10 cellular contexts compared by ENCODE assay signal in genomic region chr3:37993067-37993809, GRCh38. TPM values are rescaled to one million over a fixed set of nuclear protein-coding genes. Genes with fewer than 3 reads are reported as not detected.
DNase-seq lines count a peak whose midpoint lies in the region; ATAC-seq and TF ChIP-seq lines count a peak whose summit lies in the region.
"Had no signal": no experiment of that assay in that cellular context is flagged by ENCODE, and none has a peak within 500 bp of the region (broad histone marks: within the 10 kb centered on the region; RNA-seq: fewer than 3 reads in every experiment).

No MANE protein-coding gene starts in this region.

- no peak for TF ChIP-seq CTCF in A673 (conservative IDR thresholded peaks at IDR 0.05; ENCODE audit: low read depth, low read length)

- H3K4me1 ChIP-seq in A673 (ENCODE audit: insufficient read depth, low read length, poor library complexity, severe bottlenecking) = peaks cover under 1% of the 10 kb centered on the region
- H3K4me1 ChIP-seq in mucosa of stomach (ENCODE audit: control insufficient read depth, insufficient read depth, low read length) = peaks cover 71% of the 10 kb centered on the region

- intact Hi-C loops in A673 (cut with micrococcal nuclease; ENCODE audit: unreplicated experiment) = no loop called here

- DNase-seq in A673 (ENCODE audit: low spot score) (no peak), NCI-H1417 treated with DMSO at 0.1 percent for 48 hours (lab: John Stamatoyannopoulos, UW) (no peak), NCI-H187 treated with DMSO at 0.1 percent for 48 hours (lab: John Stamatoyannopoulos, UW) (no peak)
- DNase-seq in central memory CD8-positive, alpha-beta T cell (ENCODE audit: low spot score in 2 of 2) = no peak

- CTCF ChIA-PET in A673 (lab: Charles Lee) = no interaction called here

- no peaks in the 10 kb centered on the region for H3K9me3 ChIP-seq in A673 (ENCODE audit: low read depth, low read length, poor library complexity, severe bottlenecking)
- H3K9me3 ChIP-seq in mucosa of stomach (ENCODE audit: control insufficient read depth, low read length) = no peaks in the 10 kb centered on the region
- H3K9me3 ChIP-seq: SJSA1 had no signal

- peak overlapping the region; percentile 97 for H3K9ac ChIP-seq in mucosa of stomach (ENCODE audit: low read length)

- peak overlapping the region; percentile 94 for H3K4me3 Mint-ChIP-seq in central memory CD8-positive, alpha-beta T cell

- H3K27me3 ChIP-seq in A673 (replicated peaks; ENCODE audit: insufficient read depth, low read depth, low read length, poor library complexity) = no peaks in the 10 kb centered on the region
- no peaks in the 10 kb centered on the region for H3K27me3 ChIP-seq in mucosa of stomach (ENCODE audit: control insufficient read depth, insufficient read depth, low read length)
- H3K27me3 ChIP-seq: SJSA1 had no signal

- no peaks in the 10 kb centered on the region for H3K9me3 Mint-ChIP-seq in central memory CD8-positive, alpha-beta T cell

- ATAC-seq in HG03045 (IDR thresholded peaks at IDR 0.05; ENCODE audit: unreplicated experiment) = peak; percentile 0
- ATAC-seq in central memory CD8-positive, alpha-beta T cell (replicated peaks; ENCODE audit: extremely low read depth, poor library complexity, severe bottlenecking) = no peak
- no peak for ATAC-seq in HG03196 (IDR thresholded peaks at IDR 0.05; ENCODE audit: unreplicated experiment)
- ATAC-seq in GM18498 (IDR thresholded peaks at IDR 0.05; ENCODE audit: unreplicated experiment) = no peak

- H3K4me1 Mint-ChIP-seq in central memory CD8-positive, alpha-beta T cell = peaks cover 46% of the 10 kb centered on the region

- H3K4me3 ChIP-seq in A673 (ENCODE audit: low read depth, low read length, poor library complexity, severe bottlenecking) (peak overlapping the region; percentile 57), mucosa of stomach (ENCODE audit: low read length) (peak overlapping the region; percentile 1)

- POLR2A ChIA-PET in A673 (lab: Charles Lee; ENCODE audit: low non-redundant PET) = no interaction called here

- H3K27me3 Mint-ChIP-seq in central memory CD8-positive, alpha-beta T cell = no peaks in the 10 kb centered on the region

- no TSS peak for BruUV-seq in A673 (replicated peaks; lab: Mats Ljungman, UMichigan)

- H3K27ac ChIP-seq in A673 (ENCODE audit: low read depth, low read length, poor library complexity, severe bottlenecking) = peak overlapping the region; percentile 54
- H3K27ac ChIP-seq: SJSA1 had no signal

- peak overlapping the region; percentile 89 for H3K27ac Mint-ChIP-seq in central memory CD8-positive, alpha-beta T cell (ENCODE audit: low read depth)

- peaks cover 12% of the 10 kb centered on the region for H3K36me3 Mint-ChIP-seq in central memory CD8-positive, alpha-beta T cell (ENCODE audit: insufficient read depth)

- H3K36me3 ChIP-seq in A673 (ENCODE audit: insufficient read depth, low read length, poor library complexity, severe bottlenecking) = no peaks in the 10 kb centered on the region
- peaks cover 25% of the 10 kb centered on the region for H3K36me3 ChIP-seq in mucosa of stomach (ENCODE audit: control insufficient read depth, insufficient read depth, low read length)
- H3K36me3 ChIP-seq: SJSA1 had no signal

RNA-seq across cellular contexts. Expression of gene VILL, which starts 2.7 kb away (rescaled TPM):
- total RNA-seq in A673 (2021) = 2.9 and 4.2 TPM in 2 replicates

RNA-seq across cellular contexts. Expression of gene PLCD1, which starts 36.2 kb away (rescaled TPM):
- total RNA-seq in A673 (2021) = 1.1 and 4.1 TPM in 2 replicates

RNA-seq across cellular contexts. Expression of gene DLEC1, which starts 45.8 kb away (rescaled TPM):
- not detected in 2 replicates for total RNA-seq in A673 (2021)
- total RNA-seq: Daoy, SJSA1 had no signal
